ENCODE assay signal across 1 cellular context in genomic region chr16:84116720-84117481, GRCh38.
TF ChIP-seq lines count a peak whose summit lies in the region.

Gene MBTPS1 (minus strand): TSS chr16:84116942. CDS start chr16:84101783, 15,159 bp downstream.

TF ChIP-seq in K562, 482 proteins besides CTCF, POLR2A, EP300 and RAD21 (continued from another document and continues in another):
- TF ChIP-seq HMGXB4 (CRISPR knock-in tag; IDR thresholded peaks at IDR 0.05) (peak; percentile 15; the same call in 1 of the 2 replicates), ZNF668 (CRISPR knock-in tag; IDR thresholded peaks at IDR 0.05) (no peak), TEAD1 (CRISPR knock-in tag; IDR thresholded peaks at IDR 0.05) (no peak; a peak in 1 of 4 replicates), MLX (CRISPR knock-in tag; conservative IDR thresholded peaks at IDR 0.05) (no peak; a peak in 1 of 4 replicates), MYBL2 (IDR thresholded peaks at IDR 0.05; ENCODE audit: low read depth) (no peak), MYBL2 (CRISPR knock-in tag; IDR thresholded peaks at IDR 0.05; ENCODE audit: borderline replicate concordance) (no peak), CBFB (CRISPR knock-in tag; IDR thresholded peaks at IDR 0.05) (no peak; the same call in 1 of the 2 replicates), SFPQ (IDR thresholded peaks at IDR 0.05; ENCODE audit: low read depth, low read length) (no peak), HDAC6 (IDR thresholded peaks at IDR 0.05; ENCODE audit: low read depth, low read length) (no peak), ELK3 (CRISPR knock-in tag; IDR thresholded peaks at IDR 0.05) (no peak), ZNF232 (CRISPR knock-in tag; IDR thresholded peaks at IDR 0.05) (peak; percentile 81; the same call in 1 of the 2 replicates), FOSL1 (tag; conservative IDR thresholded peaks at IDR 0.05) (peak; percentile 48; the same call in 1 of the 2 replicates), ZZZ3 (IDR thresholded peaks at IDR 0.05) (no peak), ZNF280B (CRISPR knock-in tag; IDR thresholded peaks at IDR 0.05) (no peak), ZBTB11 (CRISPR knock-in tag; IDR thresholded peaks at IDR 0.05) (peak in 1 of 3 experiments; percentile 25; a peak in 1 of 6 replicates), PHF8 (IDR thresholded peaks at IDR 0.05; ENCODE audit: borderline replicate concordance, low read length) (peak; percentile 89), TCF3 (CRISPR knock-in tag; IDR thresholded peaks at IDR 0.05) (no peak), PREB (CRISPR knock-in tag; IDR thresholded peaks at IDR 0.05) (no peak), AFF4 (CRISPR knock-in tag; IDR thresholded peaks at IDR 0.05) (0 out of 2 replicates have a peak, but pooled peaks have one; percentile 19), E2F3 (CRISPR knock-in tag; IDR thresholded peaks at IDR 0.05) (peak; percentile 37; the same call in 1 of the 2 replicates), SNAPC5 (CRISPR knock-in tag; IDR thresholded peaks at IDR 0.05) (no peak), TSHZ1 (CRISPR knock-in tag; IDR thresholded peaks at IDR 0.05) (0 out of 2 replicates have a peak, but pooled peaks have one; percentile 59), ZNF644 (tag; IDR thresholded peaks at IDR 0.05; ENCODE audit: low read depth) (no peak), TAF1 (IDR thresholded peaks at IDR 0.05; ENCODE audit: control insufficient read depth, extremely low read depth, insufficient read depth, low read length, severe bottlenecking) (peak; percentile 40), ZNF316 (IDR thresholded peaks at IDR 0.05) (no peak), GABPA (tag; conservative IDR thresholded peaks at IDR 0.05; ENCODE audit: low read depth) (0 out of 2 replicates have a peak, but pooled peaks have one; percentile 55), POLR2H (tag; IDR thresholded peaks at IDR 0.05; ENCODE audit: low read depth) (peak; percentile 83), ARNT (IDR thresholded peaks at IDR 0.05) (no peak), FOXK2 (conservative IDR thresholded peaks at IDR 0.05 in 1 of 2, IDR thresholded peaks at IDR 0.05 in 1 of 2; ENCODE audit: low read depth in 2 of 2) (peak; percentile 98 to 99), TCF15 (CRISPR knock-in tag; IDR thresholded peaks at IDR 0.05) (no peak), COPS2 (conservative IDR thresholded peaks at IDR 0.05) (no peak)
